ENCODE assay signal across 8 cellular contexts in the genomic region with DNA sequence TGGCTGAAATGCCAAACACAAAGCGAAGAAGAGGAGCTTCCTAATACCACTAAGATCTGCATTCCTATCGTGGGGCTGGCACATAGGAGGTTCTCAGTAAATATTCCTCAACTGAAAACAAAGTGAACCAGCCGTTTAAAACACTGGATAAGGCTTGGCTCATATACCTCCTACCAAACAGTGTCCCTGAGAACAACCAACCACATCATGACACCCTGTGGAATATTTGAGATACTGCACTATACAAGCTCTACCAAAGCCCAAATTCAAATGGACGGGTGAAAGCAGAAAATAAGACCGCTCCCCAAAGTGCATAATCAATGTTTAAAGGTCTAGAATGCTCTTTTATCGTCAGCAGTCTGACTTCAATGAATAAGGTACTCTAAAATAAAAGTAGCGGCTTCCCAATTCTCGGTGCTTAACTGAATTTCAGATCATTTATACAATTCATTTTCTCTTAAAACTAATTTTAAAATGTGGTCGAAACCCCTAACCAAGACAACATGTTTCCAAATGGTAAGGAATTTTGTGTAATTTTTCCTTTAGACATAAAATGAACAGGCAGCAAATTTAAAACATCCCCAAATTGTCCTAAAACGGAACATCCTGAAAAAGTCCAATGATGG.
DNase-seq lines count a peak whose midpoint lies in the region; ATAC-seq, FAIRE-seq and TF ChIP-seq lines count a peak whose summit lies in the region.

No MANE protein-coding gene starts in this region.

- DNase-seq in AG09319 (ENCODE audit: extremely low read depth, low read depth) (peak; percentile 39), HTR-8/SVneo (ENCODE audit: insufficient read length, low spot score) (peak; percentile 26), SW480 (ENCODE audit: low spot score) (peak; percentile 59), left ventricle myocardium superior (no peak), tibial nerve (ENCODE audit: low spot score in 2 of 2) (no peak), NCI-H1930 (lab: John Stamatoyannopoulos, UW) (no peak)

- no peak overlapping the region for H3K4me3 ChIP-seq in tibial nerve

- FAIRE-seq in HTR-8/SVneo (lab: Jason Lieb, UNC) = no peak

- TF ChIP-seq EP300 in tibial nerve (IDR thresholded peaks at IDR 0.05) = no peak

- peak; percentile 70 for ATAC-seq in left ventricle myocardium superior
- no peak for ATAC-seq in HG03521 (IDR thresholded peaks at IDR 0.05; ENCODE audit: unreplicated experiment)
- ATAC-seq in GM19463 (IDR thresholded peaks at IDR 0.05; ENCODE audit: unreplicated experiment) = no peak

- H3K27me3 ChIP-seq in tibial nerve = peaks cover 0 to 16% of the 10 kb centered on the region in 2 donors

- H3K9me3 ChIP-seq in tibial nerve = peaks cover 0 to 26% (median 4%) of the 10 kb centered on the region in 4 donors

- no peaks in the 10 kb centered on the region for H3K4me1 ChIP-seq in tibial nerve

- no peaks in the 10 kb centered on the region for H3K36me3 ChIP-seq in tibial nerve

- no peak overlapping the region for H3K27ac ChIP-seq in tibial nerve

- TF ChIP-seq CTCF in AG09319 (IDR thresholded peaks at IDR 0.05; ENCODE audit: low read depth, low read length) (peak; percentile 69), tibial nerve (IDR thresholded peaks at IDR 0.05) (peak in 4 of 5 experiments; percentile 19 to 54 (median 34))

- TF ChIP-seq POLR2A in tibial nerve (IDR thresholded peaks at IDR 0.05) = no peak

- WGBS in tibial nerve, 2 donors = 49 to 51% methylated on average over 10 of the region's 10 CpGs

- intact Hi-C loops in left ventricle myocardium superior (cut with micrococcal nuclease) = no loop called here

Comparison
In these comparisons a context has a peak if more than half of its experiments do, and no peak if none do; other contexts are left out.
1. DNase-seq: peak in AG09319 (single experiment), HTR-8/SVneo (single experiment) and SW480 (single experiment); none in left ventricle myocardium superior (single experiment), tibial nerve (0 of 2) and NCI-H1930 (0 of 2).